29 cellular contexts compared by ENCODE assay signal in genomic region chr10:57754803-57755202, GRCh38.
"Had no signal": no experiment of that assay in that cellular context is flagged by ENCODE, and none has a peak within 500 bp of the region (broad histone marks: within the 10 kb centered on the region; RNA-seq: fewer than 3 reads in every experiment).

No MANE protein-coding gene starts in this region.

- H3K9me3 ChIP-seq: ovary, suprapubic skin, thoracic aorta had no signal

- H3K36me3 Mint-ChIP-seq: immature natural killer cell; naive B cell; neural progenitor cell; stimulated activated effector memory CD8-positive, alpha-beta T cell treated with anti-CD3 and anti-CD28 coated beads, Interleukin-12 subunit alpha, Interleukin-12 subunit beta, amount 100 ng/mL, for 72 hours had no signal

- H3K9ac ChIP-seq: neural progenitor cell had no signal

- DNase-seq: hypothalamus; immature natural killer cell; kidney; left colon; left ventricle myocardium inferior; mesendoderm; naive B cell; natural killer cell; nephron progenitor cell; ovary; retina; right cardiac atrium; stimulated activated CD4-positive, alpha-beta T cell treated with anti-CD3 and anti-CD28 coated beads, Interleukin-12 subunit alpha, Interleukin-12 subunit beta, amount 100 ng/mL, for 4 hours; stimulated activated CD4-positive, alpha-beta T cell treated with anti-CD3 and anti-CD28 coated beads, Interleukin-15, amount 100 ng/mL, for 24 hours; stimulated activated CD4-positive, alpha-beta T cell treated with anti-CD3 and anti-CD28 coated beads, Interleukin-2, amount 100 ng/mL, for 24 hours; stimulated activated CD4-positive, alpha-beta T cell treated with anti-CD3 and anti-CD28 coated beads, Interleukin-4, amount 100 ng/mL, for 24 hours; stimulated activated naive CD4-positive, alpha-beta T cell; upper lobe of left lung had no signal

- H3K27ac ChIP-seq: left ventricle myocardium inferior, neural progenitor cell, ovary, skin epidermis, suprapubic skin, thoracic aorta, tibial nerve, upper lobe of left lung had no signal

- H3K4me3 ChIP-seq: left ventricle myocardium inferior, lung, neural progenitor cell, ovary, skin epidermis, suprapubic skin, thoracic aorta, tibial nerve, upper lobe of left lung had no signal

- H3K4me3 Mint-ChIP-seq: immature natural killer cell; mesothelial cell of epicardium; naive B cell; natural killer cell; nephron progenitor cell; neural progenitor cell; stimulated activated effector memory CD8-positive, alpha-beta T cell treated with anti-CD3 and anti-CD28 coated beads, Interleukin-12 subunit alpha, Interleukin-12 subunit beta, amount 100 ng/mL, for 72 hours; stimulated activated naive CD8-positive, alpha-beta T cell treated with anti-CD3 and anti-CD28 coated beads, Interleukin-15, Interleukin-2, amounts not matched to agents 100 ng/mL and 50 ng/mL, for 24 hours had no signal

- H3K4me1 Mint-ChIP-seq: immature natural killer cell; naive B cell; natural killer cell; nephron progenitor cell; neural progenitor cell; stimulated activated effector memory CD8-positive, alpha-beta T cell treated with anti-CD3 and anti-CD28 coated beads, Interleukin-12 subunit alpha, Interleukin-12 subunit beta, amount 100 ng/mL, for 72 hours had no signal

- H3K36me3 ChIP-seq: left ventricle myocardium inferior, neural progenitor cell, ovary, suprapubic skin, thoracic aorta, tibial nerve, upper lobe of left lung had no signal

- H3K4me2 ChIP-seq: neural progenitor cell had no signal

- H2AFZ ChIP-seq: neural progenitor cell had no signal

- H3K27me3 Mint-ChIP-seq: naive B cell; progenitor cell of endocrine pancreas; stimulated activated naive CD8-positive, alpha-beta T cell treated with anti-CD3 and anti-CD28 coated beads, Interleukin-15, Interleukin-2, amounts not matched to agents 100 ng/mL and 50 ng/mL, for 24 hours had no signal

- H3K27me3 ChIP-seq: neural progenitor cell, ovary, suprapubic skin, tibial nerve, upper lobe of left lung had no signal

- H3K27ac Mint-ChIP-seq: immature natural killer cell; mesothelial cell of epicardium; naive B cell; natural killer cell; nephron progenitor cell; neural progenitor cell; progenitor cell of endocrine pancreas; stimulated activated effector memory CD8-positive, alpha-beta T cell treated with anti-CD3 and anti-CD28 coated beads, Interleukin-12 subunit alpha, Interleukin-12 subunit beta, amount 100 ng/mL, for 72 hours; stimulated activated naive CD8-positive, alpha-beta T cell treated with anti-CD3 and anti-CD28 coated beads, Interleukin-15, Interleukin-2, amounts not matched to agents 100 ng/mL and 50 ng/mL, for 24 hours had no signal

- H3K4me1 ChIP-seq: left ventricle myocardium inferior, neural progenitor cell, suprapubic skin, tibial nerve, upper lobe of left lung had no signal

- ATAC-seq: left colon; natural killer cell; right cardiac atrium; sciatic nerve; stimulated activated effector memory CD8-positive, alpha-beta T cell treated with anti-CD3 and anti-CD28 coated beads, Interleukin-12 subunit alpha, Interleukin-12 subunit beta, amount 100 ng/mL, for 72 hours had no signal
